Comparison of ENCODE assay signal across 12 cellular contexts in the genomic region with DNA sequence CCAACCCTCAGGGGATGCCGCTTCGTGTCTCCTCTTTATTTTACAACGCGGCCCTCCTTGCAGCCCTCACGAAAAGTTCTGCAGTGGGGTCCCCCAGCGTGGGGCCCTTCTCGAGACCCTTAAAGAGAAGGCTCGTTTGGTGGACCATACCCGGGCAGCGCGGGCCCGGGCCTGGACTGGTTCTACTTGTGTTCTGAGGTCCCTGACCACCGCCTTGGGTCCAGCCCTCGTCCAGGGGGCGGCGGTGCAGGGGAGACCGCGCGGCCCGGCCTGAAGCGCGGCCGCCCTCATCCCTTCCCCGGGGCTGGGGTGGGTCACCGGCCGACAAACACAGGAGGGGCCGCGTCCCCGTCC. TPM values are rescaled to one million over a fixed set of nuclear protein-coding genes. Genes with fewer than 3 reads are reported as not detected.
DNase-seq lines count a peak whose midpoint lies in the region; ATAC-seq and TF ChIP-seq lines count a peak whose summit lies in the region.
"Had no signal": no experiment of that assay in that cellular context is flagged by ENCODE, and none has a peak within 500 bp of the region (broad histone marks: within the 10 kb centered on the region; RNA-seq: fewer than 3 reads in every experiment).

No MANE protein-coding gene starts in this region.

- intact Hi-C loops in left ventricle myocardium inferior (cut with micrococcal nuclease): no loop called here

- peaks cover 4% of the 10 kb centered on the region for H3K79me1 ChIP-seq in trophoblast cell (ENCODE audit: low read length)

- H3K4me1 ChIP-seq in ACC112 (ENCODE audit: control insufficient read depth, insufficient read depth, low read length, unreplicated experiment) (peaks cover 5% of the 10 kb centered on the region), left ventricle myocardium inferior (peaks cover 21% of the 10 kb centered on the region), trophoblast cell (ENCODE audit: control insufficient read depth in 1 of 2, insufficient read depth in 2 of 2, low read length in 2 of 2) (peaks cover 6 to 9% of the 10 kb centered on the region in 2 experiments)

- peak overlapping the region; percentile 1 for H2BK12ac ChIP-seq in trophoblast cell (ENCODE audit: low read length)

- no peak for DNase-seq in astrocyte of the cerebellum (ENCODE audit: low read depth)
- DNase-seq in left ventricle myocardium inferior: no peak
- DNase-seq in trophoblast cell: no peak
- DNase-seq in KG1 (lab: John Stamatoyannopoulos, UW): no peak
- DNase-seq in HK-2 (ENCODE audit: unreplicated experiment): no peak
- no peak for DNase-seq in NCI-H1694 (lab: John Stamatoyannopoulos, UW)
- DNase-seq: NCI-H1436; stimulated activated CD4-positive, alpha-beta T cell treated with anti-CD3 and anti-CD28 coated beads, Interleukin-4, amount 100 ng/mL, for 24 hours had no signal

- H2BK120ac ChIP-seq in trophoblast cell (ENCODE audit: insufficient read depth, low read length, poor library complexity): peak overlapping the region; percentile 2

- no peak overlapping the region for H4K12ac ChIP-seq in trophoblast cell (ENCODE audit: low read depth, low read length)

- no peak overlapping the region for H3K18ac ChIP-seq in trophoblast cell (ENCODE audit: low read length)

- no peak overlapping the region for H2BK5ac ChIP-seq in trophoblast cell (ENCODE audit: low read depth, low read length, poor library complexity)

- H3K4ac ChIP-seq in trophoblast cell (ENCODE audit: low read depth, low read length): no peak overlapping the region

- H3K79me2 ChIP-seq in ACC112 (ENCODE audit: control insufficient read depth, insufficient read depth, low read length, unreplicated experiment) (no peaks in the 10 kb centered on the region), trophoblast cell (ENCODE audit: control insufficient read depth, insufficient read depth, low read length, poor library complexity) (no peaks in the 10 kb centered on the region)

- H3K9me3 ChIP-seq in left ventricle myocardium inferior (replicated peaks) (no peaks in the 10 kb centered on the region), trophoblast cell (ENCODE audit: insufficient read depth, low read depth, low read length) (peaks cover 1% of the 10 kb centered on the region)

- H3K27me3 ChIP-seq in ACC112 (ENCODE audit: insufficient read depth, low read length) (no peaks in the 10 kb centered on the region), left ventricle myocardium inferior (ENCODE audit: low read depth) (no peaks in the 10 kb centered on the region), trophoblast cell (ENCODE audit: insufficient read depth, low read length) (no peaks in the 10 kb centered on the region)

- no peak for ATAC-seq in HG03139 (IDR thresholded peaks at IDR 0.05; ENCODE audit: unreplicated experiment)

- no peaks in the 10 kb centered on the region for H3K36me3 ChIP-seq in ACC112 (ENCODE audit: insufficient read depth, low read length)
- no peaks in the 10 kb centered on the region for H3K36me3 ChIP-seq in left ventricle myocardium inferior
- no peaks in the 10 kb centered on the region for H3K36me3 ChIP-seq in trophoblast cell (ENCODE audit: control insufficient read depth in 1 of 2, insufficient read depth in 2 of 2, low read length in 2 of 2)

- H2AK5ac ChIP-seq in trophoblast cell (ENCODE audit: low read length): no peak overlapping the region

- H2AFZ ChIP-seq in ACC112 (ENCODE audit: low read length, unreplicated experiment) (peak overlapping the region; percentile 85), trophoblast cell (ENCODE audit: insufficient read depth, low read length, poor library complexity) (peak overlapping the region; percentile 9)

- no CpG with 5 or more reads among the region's 29 CpGs for WGBS in trophoblast cell (ENCODE audit: extremely low coverage, insufficient coverage, insufficient read length)

- H4K8ac ChIP-seq in trophoblast cell (ENCODE audit: low read depth, low read length): peak overlapping the region; percentile 73

- H3K9ac ChIP-seq in trophoblast cell (ENCODE audit: low read length): no peak overlapping the region

- no peak overlapping the region for H3K27ac ChIP-seq in ACC112 (ENCODE audit: low read depth, low read length)
- H3K27ac ChIP-seq in left ventricle myocardium inferior (replicated peaks): peak overlapping the region; percentile 73
- no peak overlapping the region for H3K27ac ChIP-seq in trophoblast cell (ENCODE audit: low read depth, low read length)
- H3K27ac ChIP-seq: SK-N-MC had no signal

- peak overlapping the region; percentile 5 for H3K14ac ChIP-seq in trophoblast cell (ENCODE audit: low read length)

- H3K4me2 ChIP-seq in trophoblast cell (ENCODE audit: low read length): peak overlapping the region; percentile 87

- H3K23ac ChIP-seq in trophoblast cell (ENCODE audit: low read length): no peak overlapping the region

- no peak overlapping the region for H4K91ac ChIP-seq in trophoblast cell (ENCODE audit: low read depth, low read length)

- in situ Hi-C loops in astrocyte of the cerebellum (cut with HindIII; ENCODE audit: low sequenced_read_pairs): loop anchor here (5.0 kb wide), 1 partner anchor 51 kb away; no protein-coding TSS in a partner anchor

- H3K4me3 ChIP-seq in ACC112 (ENCODE audit: low read depth, low read length) (peak overlapping the region; percentile 88), astrocyte of the cerebellum (ENCODE audit: low read depth, low read length) (peak overlapping the region; percentile 47), left ventricle myocardium inferior (peak overlapping the region; percentile 85), trophoblast cell (ENCODE audit: low read depth, low read length) (peak overlapping the region; percentile 69)
- H3K4me3 ChIP-seq: SK-N-MC had no signal

- TF ChIP-seq CTCF in astrocyte of the cerebellum (IDR thresholded peaks at IDR 0.05; ENCODE audit: low read depth, low read length, missing control alignments) (no peak), left ventricle myocardium inferior (IDR thresholded peaks at IDR 0.05; ENCODE audit: borderline replicate concordance) (no peak)

RNA-seq across cellular contexts. Expression of a gene that starts 0.4 kb away (rescaled TPM):
- total RNA-seq in left ventricle myocardium inferior: 13.0 TPM
- 0.61 and 0.66 TPM in 2 replicates for polyA plus RNA-seq in trophoblast cell (2013)
- polyA plus RNA-seq: CD14-positive monocyte had no signal
